In genomic region chr5:172150514-172151425, GRCh38 we compare ENCODE assay signal across 8 cellular contexts. TPM values are rescaled to one million over a fixed set of nuclear protein-coding genes. Genes with fewer than 3 reads are reported as not detected.
A peak's percentile ranks its signal among the peaks of the same experiment; 100 is the strongest.
DNase-seq lines count a peak whose midpoint lies in the region; ATAC-seq and TF ChIP-seq lines count a peak whose summit lies in the region.

No MANE protein-coding gene starts in this region.

- DNase-seq in GM13976 (ENCODE audit: low spot score) (peak; percentile 75), NOMO-1 (lab: John Stamatoyannopoulos, UW; ENCODE audit: unreplicated experiment in 2 of 2) (peak; percentile 75 to 79), osteoblast (ENCODE audit: insufficient read length, low spot score, missing footprints) (no peak), WERI-Rb-1 (no peak), germinal center (ENCODE audit: low spot score) (no peak), NCI-H2081 treated with DMSO at 0.1 percent for 48 hours (lab: John Stamatoyannopoulos, UW) (no peak)
- DNase-seq in central memory CD8-positive, alpha-beta T cell (ENCODE audit: low spot score in 2 of 2): peak in 1 of 2 donors; percentile 23

- peaks cover 4% of the 10 kb centered on the region for H4K20me1 ChIP-seq in osteoblast (ENCODE audit: insufficient read depth, low read length)

- H3K9me3 Mint-ChIP-seq in central memory CD8-positive, alpha-beta T cell: no peaks in the 10 kb centered on the region

- H3K4me3 Mint-ChIP-seq in central memory CD8-positive, alpha-beta T cell: peak overlapping the region; percentile 74

- H2AFZ ChIP-seq in osteoblast (ENCODE audit: low read length): peak overlapping the region; percentile 36

- H3K4me3 ChIP-seq in osteoblast (ENCODE audit: insufficient read depth, low read length): no peak overlapping the region
- no peak overlapping the region for H3K4me3 ChIP-seq in WERI-Rb-1 (ENCODE audit: low read depth, low read length)

- no peaks in the 10 kb centered on the region for H3K9me3 ChIP-seq in osteoblast (ENCODE audit: low read depth, low read length)
- no peaks in the 10 kb centered on the region for H3K9me3 ChIP-seq in WERI-Rb-1 (ENCODE audit: severe bottlenecking)

- H3K4me2 ChIP-seq in osteoblast (ENCODE audit: insufficient read depth, low read length): peak overlapping the region; percentile 34

- peaks cover 13% of the 10 kb centered on the region for H3K36me3 ChIP-seq in osteoblast (ENCODE audit: insufficient read depth, low read length)
- H3K36me3 ChIP-seq in WERI-Rb-1: no peaks in the 10 kb centered on the region

- TF ChIP-seq CTCF in GM13976 (IDR thresholded peaks at IDR 0.05; ENCODE audit: borderline replicate concordance, control extremely low read depth, extremely low read depth, insufficient read depth, missing control alignments): no peak
- TF ChIP-seq CTCF in osteoblast (IDR thresholded peaks at IDR 0.05; ENCODE audit: extremely low read depth, low read depth, low read length): no peak
- TF ChIP-seq CTCF in WERI-Rb-1 (IDR thresholded peaks at IDR 0.05; ENCODE audit: low read depth, low read length): no peak

- in situ Hi-C loops in GM13976 (cut with MboI; ENCODE audit: low sequenced_read_pairs, unreplicated experiment): no loop called here

- no peaks in the 10 kb centered on the region for H3K27me3 Mint-ChIP-seq in central memory CD8-positive, alpha-beta T cell

- H3K27ac ChIP-seq in osteoblast (ENCODE audit: low read depth, low read length): peak overlapping the region; percentile 50
- H3K27ac ChIP-seq in WERI-Rb-1: no peak overlapping the region

- H3K79me2 ChIP-seq in osteoblast (ENCODE audit: insufficient read depth, low read length): peaks cover 63% of the 10 kb centered on the region

- H3K27me3 ChIP-seq in osteoblast (ENCODE audit: insufficient read depth, low read length) (no peaks in the 10 kb centered on the region), WERI-Rb-1 (ENCODE audit: insufficient read depth, low read depth, severe bottlenecking) (no peaks in the 10 kb centered on the region)

- peak; percentile 56 for ATAC-seq in GM21825 (IDR thresholded peaks at IDR 0.05; ENCODE audit: unreplicated experiment)
- ATAC-seq in central memory CD8-positive, alpha-beta T cell (replicated peaks; ENCODE audit: extremely low read depth, poor library complexity, severe bottlenecking): peak; percentile 67

- H3K36me3 Mint-ChIP-seq in central memory CD8-positive, alpha-beta T cell (ENCODE audit: insufficient read depth): peaks cover 84% of the 10 kb centered on the region

- peaks cover 7% of the 10 kb centered on the region for H3K4me1 ChIP-seq in osteoblast (ENCODE audit: insufficient read depth, low read length)

- H3K27ac Mint-ChIP-seq in central memory CD8-positive, alpha-beta T cell (ENCODE audit: low read depth): peak overlapping the region; percentile 93

- H3K4me1 Mint-ChIP-seq in central memory CD8-positive, alpha-beta T cell: peaks cover 69% of the 10 kb centered on the region

RNA-seq across cellular contexts. Expression of gene STK10, which starts 37.3 kb away (rescaled TPM):
- 27.1 and 32.7 TPM in 2 replicates for total RNA-seq in osteoblast

RNA-seq across cellular contexts. Expression of gene EFCAB9, which starts 43.2 kb away (rescaled TPM):
- total RNA-seq in osteoblast: not detected in 2 replicates

Comparison
In these comparisons a context has a peak if more than half of its experiments do, and no peak if none do; other contexts are left out.
1. DNase-seq: peak in GM13976 (single experiment) and NOMO-1 (2 of 2); none in osteoblast (single experiment), WERI-Rb-1 (single experiment), germinal center (single experiment) and NCI-H2081 treated with DMSO at 0.1 percent for 48 hours (single experiment).